In genomic region chr20:7989379-7989778, GRCh38 we compare ENCODE assay signal across 21 cellular contexts. TPM values are rescaled to one million over a fixed set of nuclear protein-coding genes. Genes with fewer than 3 reads are reported as not detected.
DNase-seq lines count a peak whose midpoint lies in the region; ATAC-seq, FAIRE-seq and TF ChIP-seq lines count a peak whose summit lies in the region.
"Had no signal": no experiment of that assay in that cellular context is flagged by ENCODE, and none has a peak within 500 bp of the region (broad histone marks: within the 10 kb centered on the region; RNA-seq: fewer than 3 reads in every experiment).

No MANE protein-coding gene starts in this region.

- TF ChIP-seq POLR2A in right lobe of liver (IDR thresholded peaks at IDR 0.05): no peak

- no peaks in the 10 kb centered on the region for H3K27me3 ChIP-seq in right lobe of liver
- H3K27me3 ChIP-seq: BLaER1, spleen, tibial nerve had no signal

- H3K27ac ChIP-seq in right lobe of liver: no peak overlapping the region
- H3K27ac ChIP-seq: BLaER1, spleen, tibial nerve had no signal

- 9% methylated on average over 1 of the region's 1 CpG for WGBS in right lobe of liver (ENCODE audit: insufficient coverage, low coverage, low lambda C conversion rate, missing lambda C conversion rate)

- no peak for FAIRE-seq in D721Med (lab: Jason Lieb, UNC)
- FAIRE-seq: GM12892, keratinocyte had no signal

- TF ChIP-seq CTCF in D721Med (IDR thresholded peaks at IDR 0.05; ENCODE audit: insufficient read depth, missing control alignments): peak; percentile 42
- TF ChIP-seq CTCF in LNCaP clone FGC (IDR thresholded peaks at IDR 0.05; ENCODE audit: control insufficient read depth, extremely low read depth, insufficient read depth): 0 out of 2 replicates have a peak, but pooled peaks have one; percentile 7
- peak; percentile 30 to 49 (median 40) for TF ChIP-seq CTCF in right lobe of liver (IDR thresholded peaks at IDR 0.05)

- H3K4me1 ChIP-seq in right lobe of liver: peaks cover 0 to 12% (median 0%) of the 10 kb centered on the region in 4 donors
- H3K4me1 ChIP-seq: BLaER1, spleen, tibial nerve had no signal

- DNase-seq in D721Med (ENCODE audit: insufficient read length, low spot score) (no peak), LNCaP clone FGC (ENCODE audit: low read depth) (no peak), dermis blood vessel endothelial cell (peak; percentile 12), right lobe of liver (no peak), NCI-H774 (lab: John Stamatoyannopoulos, UW) (no peak), GM19240 (ENCODE audit: insufficient read length, low spot score) (no peak), dedifferentiated amniotic fluid mesenchymal stem cell (ENCODE audit: extremely low spot score) (no peak)
- DNase-seq: activated CD4-positive, alpha-beta T cell treated with anti-CD3 and anti-CD28 coated beads for 48 hours; activated CD8-positive, alpha-beta memory T cell treated with anti-CD3 and anti-CD28 coated beads, Interleukin-2, amount 10 ng/mL, durations not matched to agents 7 days and 5 days; mammary epithelial cell; NCI-H2029; NCI-H446 treated with DMSO at 0.1 percent for 48 hours; spleen; stimulated activated CD4-positive, alpha-beta T cell treated with anti-CD3 and anti-CD28 coated beads, Interleukin-4, amount 100 ng/mL, for 4 hours; stimulated activated naive CD8-positive, alpha-beta T cell treated with anti-CD3 and anti-CD28 coated beads, Interleukin-15, amount 100 ng/mL, for 72 hours had no signal

- peak; percentile 46 to 71 (median 60) for ATAC-seq in right lobe of liver
- ATAC-seq: activated CD8-positive, alpha-beta memory T cell treated with anti-CD3 and anti-CD28 coated beads, Interleukin-2, amount 10 ng/mL, durations not matched to agents 7 days and 5 days; activated naive CD4-positive, alpha-beta T cell treated with anti-CD3 and anti-CD28 coated beads, Interleukin-2, amount 50 U/mL, for 72 hours; stimulated activated naive CD8-positive, alpha-beta T cell treated with anti-CD3 and anti-CD28 coated beads, Interleukin-15, amount 100 ng/mL, for 72 hours had no signal

- H3K36me3 ChIP-seq in right lobe of liver: no peaks in the 10 kb centered on the region

- no peaks in the 10 kb centered on the region for H3K9me3 ChIP-seq in right lobe of liver

- intact Hi-C loops in right lobe of liver (cut with DNase I): no loop called here

- no peak overlapping the region for H3K4me3 ChIP-seq in LNCaP clone FGC (ENCODE audit: low read depth, low read length)
- H3K4me3 ChIP-seq in right lobe of liver: no peak overlapping the region
- H3K4me3 ChIP-seq: BLaER1, spleen, tibial nerve had no signal

RNA-seq across cellular contexts. Expression of gene TMX4, which starts 30.2 kb away (rescaled TPM):
- 16.0 and 18.0 TPM in 2 replicates for total RNA-seq in dermis blood vessel endothelial cell
- total RNA-seq in right lobe of liver: 10 to 100 TPM; 24.6 to 27.7 (median 25.7) TPM

RNA-seq across cellular contexts. Expression of gene HAO1, which starts 49.1 kb away (rescaled TPM):
- not detected in 2 replicates for total RNA-seq in dermis blood vessel endothelial cell
- total RNA-seq in right lobe of liver: 100 to 1,000 TPM; 132 to 243 (median 171) TPM
- total RNA-seq: activated CD8-positive, alpha-beta memory T cell treated with anti-CD3 and anti-CD28 coated beads, Interleukin-2, amount 10 ng/mL, durations not matched to agents 7 days and 5 days; activated naive CD4-positive, alpha-beta T cell treated with anti-CD3 and anti-CD28 coated beads, Interleukin-2, amount 50 U/mL, for 72 hours; H4; mammary epithelial cell; spleen; tibial nerve had no signal

Comparison
In these comparisons a context has a peak if more than half of its experiments do, and no peak if none do; other contexts are left out.
1. RNA of gene HAO1, which starts 49.1 kb away (total RNA-seq): 132 to 243 TPM in right lobe of liver; not detected in dermis blood vessel endothelial cell; every median in the first group is over 100 times any median in the second.
2. Peak in every context shown above with its lines, with median percentiles within 50 percentile points of each other: CTCF ChIP-seq.